Comparison of ENCODE assay signal across 9 cellular contexts in genomic region chr22:40463727-40464126, GRCh38.
DNase-seq lines count a peak whose midpoint lies in the region; ATAC-seq and TF ChIP-seq lines count a peak whose summit lies in the region.
"Had no signal": no experiment of that assay in that cellular context is flagged by ENCODE, and none has a peak within 500 bp of the region (broad histone marks: within the 10 kb centered on the region; RNA-seq: fewer than 3 reads in every experiment).

No MANE protein-coding gene starts in this region.

- no peaks in the 10 kb centered on the region for H3K27me3 Mint-ChIP-seq in activated T-cell treated with anti-CD3 and anti-CD28 coated beads, Interleukin-2, amount 50 U/mL, for 24 hours

- peak overlapping the region; percentile 95 for H3K4me2 ChIP-seq in DOHH2 (ENCODE audit: low read length)

- H3K27ac Mint-ChIP-seq in activated T-cell treated with anti-CD3 and anti-CD28 coated beads, Interleukin-2, amount 50 U/mL, for 24 hours, result peak overlapping the region; percentile 97

- peaks cover 33% of the 10 kb centered on the region for H3K4me1 ChIP-seq in DOHH2 (ENCODE audit: control insufficient read depth, low read length)
- H3K4me1 ChIP-seq in muscle layer of duodenum (ENCODE audit: control insufficient read depth in 1 of 2, insufficient read depth in 2 of 2, low read length in 2 of 2), result no peaks in the 10 kb centered on the region

- H3K36me3 ChIP-seq in DOHH2 (ENCODE audit: control insufficient read depth, low read length) (peaks cover 28% of the 10 kb centered on the region), muscle layer of duodenum (ENCODE audit: control insufficient read depth in 1 of 2, insufficient read depth in 2 of 2, low read length in 2 of 2) (peaks cover 0 to 4% of the 10 kb centered on the region in 2 donors), MG63 (peaks cover 23% of the 10 kb centered on the region)

- H3K4me1 Mint-ChIP-seq in activated T-cell treated with anti-CD3 and anti-CD28 coated beads, Interleukin-2, amount 50 U/mL, for 24 hours (ENCODE audit: low read depth), result peaks cover 71% of the 10 kb centered on the region

- H3K36me3 Mint-ChIP-seq in activated T-cell treated with anti-CD3 and anti-CD28 coated beads, Interleukin-2, amount 50 U/mL, for 24 hours (ENCODE audit: low read depth), result peaks cover 31% of the 10 kb centered on the region

- peaks cover 7% of the 10 kb centered on the region for H3F3A ChIP-seq in DOHH2 (ENCODE audit: control insufficient read depth, insufficient read depth)

- TF ChIP-seq CTCF in DOHH2 (IDR thresholded peaks at IDR 0.05; ENCODE audit: low read depth, low read length, poor library complexity, severe bottlenecking), result no peak

- no peaks in the 10 kb centered on the region for H3K27me3 ChIP-seq in DOHH2 (ENCODE audit: control insufficient read depth, low read length)
- no peaks in the 10 kb centered on the region for H3K27me3 ChIP-seq in muscle layer of duodenum (ENCODE audit: low read depth, low read length)
- H3K27me3 ChIP-seq in MG63, result no peaks in the 10 kb centered on the region; the same call in 1 of the 2 replicates

- ATAC-seq in sciatic nerve, result no peak

- no peaks in the 10 kb centered on the region for H3K9me3 Mint-ChIP-seq in activated T-cell treated with anti-CD3 and anti-CD28 coated beads, Interleukin-2, amount 50 U/mL, for 24 hours

- H3K79me2 ChIP-seq in DOHH2 (ENCODE audit: control insufficient read depth, low read length), result peaks cover 57% of the 10 kb centered on the region

- intact Hi-C loops in sciatic nerve (cut with DNase I), result no loop called here

- no peaks in the 10 kb centered on the region for H4K20me1 ChIP-seq in DOHH2 (ENCODE audit: control insufficient read depth, insufficient read depth, low read depth, low read length)

- H3K4me3 ChIP-seq in DOHH2 (ENCODE audit: low read length) (peak overlapping the region; percentile 86), muscle layer of duodenum (ENCODE audit: low read depth in 1 of 2, low read length in 2 of 2) (peak overlapping the region; percentile 32 to 60), MG63 (no peak overlapping the region)

- H3K4me3 Mint-ChIP-seq in activated T-cell treated with anti-CD3 and anti-CD28 coated beads, Interleukin-2, amount 50 U/mL, for 24 hours, result peak overlapping the region; percentile 92

- no peaks in the 10 kb centered on the region for H3K9me3 ChIP-seq in DOHH2 (ENCODE audit: control insufficient read depth, insufficient read depth, low read length)
- no peaks in the 10 kb centered on the region for H3K9me3 ChIP-seq in muscle layer of duodenum (ENCODE audit: control insufficient read depth in 1 of 2, low read length in 2 of 2)
- no peaks in the 10 kb centered on the region for H3K9me3 ChIP-seq in MG63

- DNase-seq in KG1 (lab: John Stamatoyannopoulos, UW), result peak; percentile 78
- no peak for DNase-seq in activated T-cell treated with anti-CD3 and anti-CD28 coated beads, Interleukin-2, amount 50 U/mL, for 24 hours
- no peak for DNase-seq in MG63
- no peak for DNase-seq in hippocampal formation (lab: John Stamatoyannopoulos, UW)
- DNase-seq in NCI-H748 (lab: John Stamatoyannopoulos, UW; ENCODE audit: unreplicated experiment), result no peak
- no peak for DNase-seq in sciatic nerve (ENCODE audit: low spot score)
- DNase-seq: IMR-90 had no signal

- peak overlapping the region; percentile 87 for H3K27ac ChIP-seq in DOHH2 (ENCODE audit: low read depth, low read length)
- H3K27ac ChIP-seq in muscle layer of duodenum (ENCODE audit: low read length), result peak overlapping the region; percentile 43

- no peaks in the 10 kb centered on the region for H3K9me2 ChIP-seq in DOHH2 (replicated peaks; ENCODE audit: control insufficient read depth, low read length)
